24 cellular contexts compared by ENCODE assay signal in the genomic region with DNA sequence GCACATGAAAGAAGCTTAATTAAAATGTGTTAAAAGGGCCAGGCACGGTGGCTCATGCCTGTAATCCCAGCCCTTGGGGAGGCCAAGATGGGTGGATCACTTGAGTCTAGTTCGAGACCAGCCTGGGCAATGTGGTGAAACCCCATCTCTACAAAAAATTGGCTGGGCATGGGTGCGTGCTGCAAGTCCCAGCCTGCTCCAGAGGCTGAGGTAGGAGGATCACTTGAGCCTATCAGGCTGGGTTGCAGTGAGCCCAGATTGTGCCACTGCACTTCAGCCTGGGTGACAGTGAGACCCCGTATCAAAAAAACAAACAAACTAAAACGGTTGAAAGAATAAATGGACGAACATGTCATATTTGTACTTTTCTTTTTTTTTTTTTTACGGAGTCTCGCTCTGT. TPM values are rescaled to one million over a fixed set of nuclear protein-coding genes. Genes with fewer than 3 reads are reported as not detected.
A peak's percentile ranks its signal among the peaks of the same experiment; 100 is the strongest.
DNase-seq lines count a peak whose midpoint lies in the region; ATAC-seq, FAIRE-seq and TF ChIP-seq lines count a peak whose summit lies in the region.
"Had no signal": no experiment of that assay in that cellular context is flagged by ENCODE, and none has a peak within 500 bp of the region (broad histone marks: within the 10 kb centered on the region; RNA-seq: fewer than 3 reads in every experiment).

No MANE protein-coding gene starts in this region.

- no peak for DNase-seq in GM12891 (ENCODE audit: insufficient read length, low spot score)
- no peak for DNase-seq in kidney glomerular epithelial cell (lab: John Stamatoyannopoulos, UW)
- no peak for DNase-seq in cortex of kidney (lab: John Stamatoyannopoulos, UW)
- no peak for DNase-seq in GM10248 (ENCODE audit: extremely low spot score)
- DNase-seq: Caco-2; CD4-positive, CD25-positive, alpha-beta regulatory T cell; CD8-positive, alpha-beta T cell; DMS153; DND-41; GM23248; H7; HCEC 1CT had no signal

- POLR2A ChIA-PET in GM10248 (lab: Yijun Ruan, JAX), result no interaction called here

- H3K27me3 Mint-ChIP-seq in stimulated activated memory B cell treated with anti-CD40 and anti-IgM and Interleukin-4, amounts not matched to agents 10 μg/mL and 1 μg/mL and 100 μg/mL, for 72 hours, result no peaks in the 10 kb centered on the region
- H3K27me3 Mint-ChIP-seq: B cell; CD4-positive, CD25-positive, alpha-beta regulatory T cell had no signal

- FAIRE-seq in GM12891 (lab: Jason Lieb, UNC), result no peak
- FAIRE-seq: A204.1, G401.6, GM12892, GM19239, H1 had no signal

- peak; percentile 25; the same call in 1 of the 2 replicates for TF ChIP-seq POLR2A in GM12891 (IDR thresholded peaks at IDR 0.05; ENCODE audit: low read depth, low read length)

- ATAC-seq in stimulated activated memory B cell treated with anti-CD40 and anti-IgM and Interleukin-4, amounts not matched to agents 10 μg/mL and 1 μg/mL and 100 μg/mL, for 72 hours, result no peak
- ATAC-seq in HG03378 (IDR thresholded peaks at IDR 0.05; ENCODE audit: unreplicated experiment), result no peak
- ATAC-seq: CD8-positive, alpha-beta T cell had no signal

- no peak overlapping the region for H3K27ac Mint-ChIP-seq in stimulated activated memory B cell treated with anti-CD40 and anti-IgM and Interleukin-4, amounts not matched to agents 10 μg/mL and 1 μg/mL and 100 μg/mL, for 72 hours
- H3K27ac Mint-ChIP-seq: B cell; CD8-positive, alpha-beta T cell had no signal

- peak overlapping the region; percentile 52 for H3K27ac ChIP-seq in 22Rv1
- peak overlapping the region; percentile 31; the same call in 1 of the 2 replicates for H3K27ac ChIP-seq in VCaP
- H3K27ac ChIP-seq: BLaER1, C4-2B, GM23248 had no signal

- peak overlapping the region; percentile 26 for H3K4me3 Mint-ChIP-seq in stimulated activated memory B cell treated with anti-CD40 and anti-IgM and Interleukin-4, amounts not matched to agents 10 μg/mL and 1 μg/mL and 100 μg/mL, for 72 hours
- H3K4me3 Mint-ChIP-seq: B cell; CD4-positive, CD25-positive, alpha-beta regulatory T cell; CD8-positive, alpha-beta T cell had no signal

- CTCF ChIA-PET in GM10248 (lab: Yijun Ruan, JAX), result no interaction called here

- TF ChIP-seq CTCF in 22Rv1 (IDR thresholded peaks at IDR 0.05) (no peak), VCaP (conservative IDR thresholded peaks at IDR 0.05) (no peak), GM10248 (IDR thresholded peaks at IDR 0.05; ENCODE audit: control extremely low read depth, extremely low read depth, low read depth, missing control alignments) (no peak)

- peaks cover 36% of the 10 kb centered on the region for H3K36me3 Mint-ChIP-seq in stimulated activated memory B cell treated with anti-CD40 and anti-IgM and Interleukin-4, amounts not matched to agents 10 μg/mL and 1 μg/mL and 100 μg/mL, for 72 hours

- peaks cover 27% of the 10 kb centered on the region for H3K4me1 Mint-ChIP-seq in stimulated activated memory B cell treated with anti-CD40 and anti-IgM and Interleukin-4, amounts not matched to agents 10 μg/mL and 1 μg/mL and 100 μg/mL, for 72 hours

- H3K9me3 Mint-ChIP-seq in stimulated activated memory B cell treated with anti-CD40 and anti-IgM and Interleukin-4, amounts not matched to agents 10 μg/mL and 1 μg/mL and 100 μg/mL, for 72 hours, result no peaks in the 10 kb centered on the region
- H3K9me3 Mint-ChIP-seq: CD4-positive, CD25-positive, alpha-beta regulatory T cell; CD8-positive, alpha-beta T cell had no signal

TF ChIP-seq in GM12891, 5 proteins besides CTCF, POLR2A, EP300 and RAD21:
- no peak for TF ChIP-seq SPI1 (IDR thresholded peaks at IDR 0.05; ENCODE audit: low read depth, low read length)
- peak; percentile 64 for TF ChIP-seq POLR2AphosphoS5 (IDR thresholded peaks at IDR 0.05; ENCODE audit: low read depth, low read length)
- TF ChIP-seq PAX5 (IDR thresholded peaks at IDR 0.05; ENCODE audit: insufficient read depth, low read length, severe bottlenecking), result no peak

RNA-seq across cellular contexts. Expression of a gene that starts 26.0 kb away (rescaled TPM):
- polyA plus RNA-seq in GM12891 (2012; ENCODE audit: low read depth, missing spikeins), result 9.3 TPM
